Comparison of ENCODE assay signal across 8 cellular contexts in the genomic region with DNA sequence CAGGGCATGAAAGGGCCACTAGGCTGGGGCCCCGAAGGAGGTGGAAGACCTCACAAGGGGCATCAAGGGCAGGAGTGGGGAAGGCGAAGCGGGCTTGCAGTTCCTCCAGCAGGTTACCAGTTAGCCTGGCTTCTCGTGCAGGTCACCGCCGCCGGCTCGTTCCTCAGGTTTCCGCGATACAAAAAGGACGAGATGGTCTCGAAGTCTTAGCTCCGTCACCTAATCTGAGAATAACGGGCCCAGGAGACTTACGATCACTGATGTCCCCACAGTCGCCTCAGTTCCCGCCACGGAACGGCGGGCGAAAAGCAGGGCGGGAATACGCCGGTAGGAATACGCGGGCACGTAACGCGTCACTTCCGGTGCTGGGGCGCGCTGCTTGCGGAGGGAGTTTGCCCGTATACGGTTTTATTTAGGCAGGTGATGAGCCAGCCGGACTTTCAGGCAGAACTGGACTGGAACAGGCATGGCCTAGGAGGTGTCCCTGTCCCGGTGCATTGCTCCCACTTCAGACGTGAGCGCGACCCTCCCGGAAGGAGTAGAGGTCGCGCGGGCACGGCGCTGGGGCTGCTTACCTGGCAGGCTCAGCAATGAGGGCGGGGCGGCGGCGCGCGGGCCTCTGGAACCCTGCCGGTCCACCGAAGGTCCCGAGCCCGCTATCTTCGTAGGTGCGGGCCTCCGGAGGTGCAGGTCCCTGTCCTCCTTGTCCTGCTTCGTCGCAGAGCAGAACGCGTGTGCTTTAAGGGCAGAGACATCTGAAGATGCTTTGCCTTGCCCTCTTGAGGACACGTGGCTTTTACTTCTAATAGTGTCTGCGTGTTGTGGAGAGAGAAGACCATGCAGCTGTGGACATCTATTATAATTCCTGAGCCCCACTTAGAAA. TPM values are rescaled to one million over a fixed set of nuclear protein-coding genes. Genes with fewer than 3 reads are reported as not detected.
DNase-seq lines count a peak whose midpoint lies in the region; ATAC-seq and TF ChIP-seq lines count a peak whose summit lies in the region.

A gene with protein sequence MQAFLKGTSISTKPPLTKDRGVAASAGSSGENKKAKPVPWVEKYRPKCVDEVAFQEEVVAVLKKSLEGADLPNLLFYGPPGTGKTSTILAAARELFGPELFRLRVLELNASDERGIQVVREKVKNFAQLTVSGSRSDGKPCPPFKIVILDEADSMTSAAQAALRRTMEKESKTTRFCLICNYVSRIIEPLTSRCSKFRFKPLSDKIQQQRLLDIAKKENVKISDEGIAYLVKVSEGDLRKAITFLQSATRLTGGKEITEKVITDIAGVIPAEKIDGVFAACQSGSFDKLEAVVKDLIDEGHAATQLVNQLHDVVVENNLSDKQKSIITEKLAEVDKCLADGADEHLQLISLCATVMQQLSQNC (minus strand): TSS at position 310 of the 883 bp plus-strand sequence. CDS start 1,769 bp downstream, outside the sequence.

- H3K27ac ChIP-seq in adipose tissue (ENCODE audit: low read depth, low read length), result no peak within 1 kb of the TSS
- peak within 1 kb of the TSS; percentile 72 for H3K27ac ChIP-seq in urinary bladder (ENCODE audit: low read depth)

- in situ Hi-C loops in GM13976 (cut with MboI; ENCODE audit: low sequenced_read_pairs, unreplicated experiment), result no loop called here

- 0% methylated on average over 65 of the region's 65 CpGs for WGBS in adipose tissue, 3 donors
- WGBS in urinary bladder, result under 1% methylated on average over 65 of the region's 65 CpGs

- TF ChIP-seq CTCF in GM13976 (IDR thresholded peaks at IDR 0.05; ENCODE audit: borderline replicate concordance, control extremely low read depth, extremely low read depth, insufficient read depth, missing control alignments) (no peak), progenitor cell of endocrine pancreas (IDR thresholded peaks at IDR 0.05; ENCODE audit: unreplicated experiment) (no peak)

- no peaks in the 10 kb centered on the region for H3K4me1 ChIP-seq in urinary bladder (ENCODE audit: insufficient read depth)

- DNase-seq in GM13976 (ENCODE audit: low spot score) (peak; percentile 87), NCI-H1417 (lab: John Stamatoyannopoulos, UW) (peak; percentile 88 to 95 (median 94)), T-helper 1 cell (peak; percentile 64 to 86 (median 77)), left cardiac atrium (peak; percentile 92), progenitor cell of endocrine pancreas (ENCODE audit: low spot score, unreplicated experiment) (peak; percentile 62)

- H3K27me3 Mint-ChIP-seq in progenitor cell of endocrine pancreas, result no peaks in the 10 kb centered on the region

- no peaks in the 10 kb centered on the region for H3K36me3 ChIP-seq in urinary bladder (ENCODE audit: insufficient read depth)

- intact Hi-C loops in left cardiac atrium (cut with DNase I), result no loop called here

- peaks cover 8% of the 10 kb centered on the region for H3K4me1 Mint-ChIP-seq in progenitor cell of endocrine pancreas (ENCODE audit: low read depth)

- H3K4me3 Mint-ChIP-seq in progenitor cell of endocrine pancreas (ENCODE audit: low read depth), result peak within 1 kb of the TSS; percentile 94

- peak within 1 kb of the TSS; percentile 89 for H3K4me3 ChIP-seq in urinary bladder (ENCODE audit: low read depth, low read length)

- peak; percentile 94 for ATAC-seq in HG02759 (IDR thresholded peaks at IDR 0.05; ENCODE audit: unreplicated experiment)
- peak; percentile 98 to 99 for ATAC-seq in left cardiac atrium

- H3K27ac Mint-ChIP-seq in progenitor cell of endocrine pancreas, result peak within 1 kb of the TSS; percentile 95

- peaks cover 3% of the 10 kb centered on the region for H3K36me3 Mint-ChIP-seq in progenitor cell of endocrine pancreas (ENCODE audit: insufficient read depth)

- no peaks in the 10 kb centered on the region for H3K9me3 Mint-ChIP-seq in progenitor cell of endocrine pancreas (ENCODE audit: low read depth)

RNA-seq across cellular contexts. Expression of the gene that starts here (rescaled TPM):
- polyA plus RNA-seq in adipose tissue, result 10 to 100 TPM in 2 of 3 donors, 1 to 10 TPM in 1; 7.8 to 14.4 (median 12.7) TPM
- 10 to 100 TPM in 1 of 2 donors, 1 to 10 TPM in 1; 9.6 to 12.0 TPM for total RNA-seq in left cardiac atrium
- 51.3 and 54.3 TPM in 2 replicates for total RNA-seq in progenitor cell of endocrine pancreas
- 27.1 TPM for total RNA-seq in urinary bladder
- polyA plus RNA-seq in urinary bladder, result 16.7 TPM
